In the genomic region with DNA sequence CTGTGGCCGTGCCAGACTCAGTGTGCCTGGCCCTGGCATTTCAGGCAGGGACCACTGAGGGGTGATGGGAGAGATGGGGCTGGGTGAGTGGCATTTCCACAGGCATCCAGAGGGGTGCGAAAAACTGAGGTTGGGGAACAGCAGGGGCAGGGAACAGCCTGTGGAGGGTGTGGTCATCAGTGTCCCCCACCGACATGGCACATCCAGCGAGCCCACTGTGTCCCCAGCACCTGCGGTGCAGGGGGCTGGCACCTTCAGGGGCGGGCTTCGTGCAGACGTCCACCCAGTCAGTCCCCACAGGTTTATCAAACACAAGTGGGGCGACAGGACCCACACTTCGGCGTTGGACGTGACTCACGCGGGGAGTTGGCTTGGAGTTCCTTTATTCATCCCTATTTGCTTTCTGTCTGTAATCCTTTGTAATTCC, we compare ENCODE assay signal across 23 cellular contexts.
"Had no signal": no experiment of that assay in that cellular context is flagged by ENCODE, and none has a peak within 500 bp of the region (broad histone marks: within the 10 kb centered on the region; RNA-seq: fewer than 3 reads in every experiment).

No MANE protein-coding gene starts in this region.

- H3K9me3 ChIP-seq: suprapubic skin, upper lobe of left lung had no signal

- DNase-seq: activated B cell treated with CpG ODN at 0.5 μM for 24 hours; activated CD4-positive, alpha-beta memory T cell treated with anti-CD3 and anti-CD28 coated beads for 36 hours; activated CD4-positive, alpha-beta T cell treated with anti-CD3 and anti-CD28 coated beads for 4 hours; activated T-cell treated with anti-CD3 and anti-CD28 coated beads for 4 hours; cerebellar nuclear complex; effector memory CD8-positive, alpha-beta T cell; foreskin keratinocyte; hippocampal formation; nephron progenitor cell; occipital lobe; stimulated activated CD4-positive, alpha-beta T cell treated with anti-CD3 and anti-CD28 coated beads, Interleukin-15, amount 100 ng/mL, for 24 hours; stimulated activated CD4-positive, alpha-beta T cell treated with anti-CD3 and anti-CD28 coated beads, Interleukin-2, amount 100 ng/mL, for 48 hours; stimulated activated naive CD8-positive, alpha-beta T cell treated with anti-CD3 and anti-CD28 coated beads, Interleukin-15, amount 100 ng/mL, for 72 hours; SW 1271; T-helper 2 cell had no signal

- ATAC-seq: effector memory CD8-positive, alpha-beta T cell; foreskin keratinocyte; stimulated activated naive CD8-positive, alpha-beta T cell treated with anti-CD3 and anti-CD28 coated beads, Interleukin-15, amount 100 ng/mL, for 72 hours had no signal

- H3K4me1 ChIP-seq: foreskin keratinocyte, suprapubic skin, upper lobe of left lung had no signal

- H3K27me3 ChIP-seq: foreskin keratinocyte, suprapubic skin, upper lobe of left lung had no signal

- H3K27ac ChIP-seq: foreskin keratinocyte, suprapubic skin, upper lobe of left lung had no signal

- H3K27me3 Mint-ChIP-seq: activated B cell treated with CpG ODN at 0.5 μM for 24 hours; activated CD4-positive, alpha-beta memory T cell treated with anti-CD3 and anti-CD28 coated beads for 36 hours; activated naive CD8-positive, alpha-beta T cell; effector memory CD8-positive, alpha-beta T cell; progenitor cell of endocrine pancreas; stimulated activated naive CD8-positive, alpha-beta T cell treated with anti-CD3 and anti-CD28 coated beads, Interleukin-15, amount 100 ng/mL, for 72 hours had no signal

- H3K4me3 ChIP-seq: suprapubic skin, upper lobe of left lung had no signal

- H3K36me3 ChIP-seq: suprapubic skin had no signal

- FAIRE-seq: bronchial epithelial cell, islet of Langerhans, TTC549 had no signal

- H3K4me3 Mint-ChIP-seq: activated B cell treated with CpG ODN at 0.5 μM for 24 hours; activated CD4-positive, alpha-beta memory T cell treated with anti-CD3 and anti-CD28 coated beads for 36 hours; activated naive CD8-positive, alpha-beta T cell; activated T-helper 1 cell treated with anti-CD3 and anti-CD28 coated beads, Interleukin-12 subunit alpha, Interleukin-12 subunit beta, Interleukin-2, Interleukin-4 antibody, amounts not matched to agents 30 ng/mL and 10 ng/mL and 1 ng/mL, durations not matched to agents 14 hours and 24 hours and 36 hours; effector memory CD8-positive, alpha-beta T cell; nephron progenitor cell; stimulated activated naive CD8-positive, alpha-beta T cell treated with anti-CD3 and anti-CD28 coated beads, Interleukin-15, amount 100 ng/mL, for 72 hours had no signal

- H3K27ac Mint-ChIP-seq: activated B cell treated with CpG ODN at 0.5 μM for 24 hours; activated CD4-positive, alpha-beta memory T cell treated with anti-CD3 and anti-CD28 coated beads for 36 hours; activated naive CD8-positive, alpha-beta T cell; activated T-helper 1 cell treated with anti-CD3 and anti-CD28 coated beads, Interleukin-12 subunit alpha, Interleukin-12 subunit beta, Interleukin-2, Interleukin-4 antibody, amounts not matched to agents 30 ng/mL and 10 ng/mL and 1 ng/mL, durations not matched to agents 14 hours and 24 hours and 36 hours had no signal

- H3K9me3 Mint-ChIP-seq: activated B cell treated with CpG ODN at 0.5 μM for 24 hours; activated T-helper 1 cell treated with anti-CD3 and anti-CD28 coated beads, Interleukin-12 subunit alpha, Interleukin-12 subunit beta, Interleukin-2, Interleukin-4 antibody, amounts not matched to agents 30 ng/mL and 10 ng/mL and 1 ng/mL, durations not matched to agents 14 hours and 24 hours and 36 hours; effector memory CD8-positive, alpha-beta T cell had no signal
